ENCODE assay signal across 28 cellular contexts in the genomic region with DNA sequence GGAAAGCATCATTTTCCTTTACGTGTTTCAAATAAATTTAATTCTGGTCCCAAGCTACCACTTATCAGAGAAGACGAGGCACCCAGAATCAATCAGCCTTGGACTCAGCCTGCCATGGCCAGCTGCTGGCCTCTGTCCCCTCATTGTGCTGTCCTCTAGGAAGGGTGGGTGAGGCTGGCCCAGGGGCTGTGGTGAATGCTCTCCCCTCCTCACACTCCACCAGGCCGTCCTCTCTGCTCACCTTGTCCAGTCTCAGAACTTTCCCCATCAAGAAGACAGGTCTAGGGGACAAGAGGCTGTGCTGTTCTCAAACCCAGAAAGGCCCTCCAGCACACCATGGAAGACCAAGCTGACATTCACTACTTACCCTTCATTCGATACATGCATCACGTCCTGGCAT. TPM values are rescaled to one million over a fixed set of nuclear protein-coding genes. Genes with fewer than 3 reads are reported as not detected.
"Had no signal": no experiment of that assay in that cellular context is flagged by ENCODE, and none has a peak within 500 bp of the region (broad histone marks: within the 10 kb centered on the region; RNA-seq: fewer than 3 reads in every experiment).

No MANE protein-coding gene starts in this region.

- H3K27ac ChIP-seq: left lung, lower lobe of right lung, neural progenitor cell, ovary, right atrium auricular region, right lobe of liver, transverse colon, upper lobe of left lung had no signal

- H3K9me3 ChIP-seq: left lung, lower lobe of right lung, ovary, right atrium auricular region, right lobe of liver, transverse colon, upper lobe of left lung had no signal

- H3K4me1 Mint-ChIP-seq: naive B cell; natural killer cell; neural progenitor cell; stimulated activated memory B cell treated with anti-CD40 and anti-IgM and Interleukin-4, amounts not matched to agents 10 μg/mL and 1 μg/mL and 100 μg/mL, for 72 hours; stimulated activated naive CD8-positive, alpha-beta T cell treated with anti-CD3 and anti-CD28 coated beads, Interleukin-15, amount 100 ng/mL, for 72 hours had no signal

- H3K4me3 ChIP-seq: left lung, lower lobe of right lung, neural progenitor cell, ovary, right atrium auricular region, right lobe of liver, transverse colon, upper lobe of left lung had no signal

- H3K4me3 Mint-ChIP-seq: mesothelial cell of epicardium; naive B cell; natural killer cell; nephron progenitor cell; neural progenitor cell; stimulated activated memory B cell treated with anti-CD40 and anti-IgM and Interleukin-4, amounts not matched to agents 10 μg/mL and 1 μg/mL and 100 μg/mL, for 72 hours; stimulated activated naive CD8-positive, alpha-beta T cell treated with anti-CD3 and anti-CD28 coated beads, Interleukin-15, amount 100 ng/mL, for 72 hours had no signal

- H3K4me2 ChIP-seq: neural progenitor cell had no signal

- H3K9me3 Mint-ChIP-seq: mesothelial cell of epicardium; natural killer cell; stimulated activated memory B cell treated with anti-CD40 and anti-IgM and Interleukin-4, amounts not matched to agents 10 μg/mL and 1 μg/mL and 100 μg/mL, for 72 hours; stimulated activated naive CD8-positive, alpha-beta T cell treated with anti-CD3 and anti-CD28 coated beads, Interleukin-15, amount 100 ng/mL, for 72 hours had no signal

- H3K27me3 ChIP-seq: left lung, neural progenitor cell, ovary, right atrium auricular region, right lobe of liver, transverse colon, upper lobe of left lung had no signal

- H3K36me3 ChIP-seq: left lung, lower lobe of right lung, neural progenitor cell, ovary, right atrium auricular region, right lobe of liver, transverse colon, upper lobe of left lung had no signal

- H3K9ac ChIP-seq: neural progenitor cell had no signal

- H3K4me1 ChIP-seq: left lung, lower lobe of right lung, neural progenitor cell, right lobe of liver had no signal

- H3K36me3 Mint-ChIP-seq: mesothelial cell of epicardium; naive B cell; natural killer cell; neural progenitor cell; stimulated activated memory B cell treated with anti-CD40 and anti-IgM and Interleukin-4, amounts not matched to agents 10 μg/mL and 1 μg/mL and 100 μg/mL, for 72 hours had no signal

- DNase-seq: hippocampal formation; kidney; left colon; left lung; lower lobe of right lung; mammary epithelial cell; mesendoderm; naive B cell; natural killer cell; nephron progenitor cell; ovary; small intestine; stimulated activated CD4-positive, alpha-beta T cell treated with anti-CD3 and anti-CD28 coated beads, Interleukin-1b, Interleukin-23, amount 100 ng/mL, for 48 hours; stimulated activated CD4-positive, alpha-beta T cell treated with anti-CD3 and anti-CD28 coated beads, Interleukin-2, amount 100 ng/mL, for 48 hours; stimulated activated CD4-positive, alpha-beta T cell treated with anti-CD3 and anti-CD28 coated beads, Interleukin-4, amount 100 ng/mL, for 4 hours; stimulated activated CD8-positive, alpha-beta memory T cell treated with anti-CD3 and anti-CD28 coated beads, Interleukin-4, amount 100 ng/mL, for 48 hours; stimulated activated naive CD4-positive, alpha-beta T cell treated with Interleukin-2 at 50 U/mL for 16 hours; stimulated activated naive CD8-positive, alpha-beta T cell treated with anti-CD3 and anti-CD28 coated beads, Interleukin-15, amount 100 ng/mL, for 72 hours; substantia nigra; transverse colon; upper lobe of left lung had no signal

- ATAC-seq: left colon; left lung; lower lobe of right lung; right lobe of liver; stimulated activated memory B cell treated with anti-CD40 and anti-IgM and Interleukin-4, amounts not matched to agents 10 μg/mL and 1 μg/mL and 100 μg/mL, for 72 hours; stimulated activated naive CD8-positive, alpha-beta T cell treated with anti-CD3 and anti-CD28 coated beads, Interleukin-15, amount 100 ng/mL, for 72 hours had no signal

- H3K27ac Mint-ChIP-seq: mesothelial cell of epicardium; naive B cell; natural killer cell; nephron progenitor cell; neural progenitor cell; progenitor cell of endocrine pancreas; stimulated activated memory B cell treated with anti-CD40 and anti-IgM and Interleukin-4, amounts not matched to agents 10 μg/mL and 1 μg/mL and 100 μg/mL, for 72 hours; stimulated activated naive CD8-positive, alpha-beta T cell treated with anti-CD3 and anti-CD28 coated beads, Interleukin-15, amount 100 ng/mL, for 72 hours had no signal

- FAIRE-seq: islet of Langerhans, kidney, small intestine had no signal

- H2AFZ ChIP-seq: neural progenitor cell had no signal

RNA-seq across cellular contexts. Expression of gene CXCL12, which starts 36.4 kb away (rescaled TPM):
- total RNA-seq: natural killer cell had no signal
- polyA plus RNA-seq: mammary epithelial cell had no signal
